Comparison of ENCODE assay signal across 21 cellular contexts in the genomic region with DNA sequence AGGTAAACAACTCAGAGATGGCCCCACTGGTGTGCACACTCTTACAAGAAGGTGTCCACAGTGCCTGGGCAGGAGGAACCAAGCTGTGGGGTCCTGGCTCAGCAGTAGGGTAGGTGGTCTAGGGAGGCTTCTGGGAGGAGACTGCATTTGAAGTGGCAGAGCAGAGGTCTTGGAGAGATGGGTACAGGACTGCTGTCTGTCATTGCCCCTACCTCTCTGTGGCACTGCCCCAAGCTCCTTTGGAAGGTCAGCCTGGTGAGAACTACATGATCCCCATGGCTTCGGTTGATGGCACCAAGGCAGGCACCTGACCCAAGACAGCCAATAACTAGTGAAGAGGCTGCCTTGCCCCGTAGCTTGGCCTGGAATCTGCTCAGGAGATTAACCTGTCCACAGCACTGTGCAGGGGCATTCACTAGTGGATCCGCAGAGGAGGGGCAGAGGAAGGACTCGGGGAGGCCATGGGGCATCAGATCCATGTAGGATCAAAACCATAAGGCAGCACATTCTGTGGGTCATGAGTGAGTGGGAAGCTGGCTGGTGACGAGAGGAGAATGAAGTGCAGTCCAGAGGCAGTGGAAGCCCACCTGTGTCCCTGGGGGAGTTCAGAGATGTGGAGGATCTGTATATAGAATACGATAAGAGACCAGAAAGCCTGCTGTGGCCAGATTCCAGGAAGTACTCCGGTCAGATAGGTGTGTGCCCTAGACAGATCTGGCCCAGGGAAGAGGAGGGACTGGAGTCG.
DNase-seq lines count a peak whose midpoint lies in the region; ATAC-seq, FAIRE-seq and TF ChIP-seq lines count a peak whose summit lies in the region.
"Had no signal": no experiment of that assay in that cellular context is flagged by ENCODE, and none has a peak within 500 bp of the region (broad histone marks: within the 10 kb centered on the region; RNA-seq: fewer than 3 reads in every experiment).

No MANE protein-coding gene starts in this region.

- TF ChIP-seq EP300 in H1 (IDR thresholded peaks at IDR 0.05; ENCODE audit: borderline replicate concordance in 1 of 2, low read depth in 2 of 2, low read length in 2 of 2), result no peak

- no CpG with 5 or more reads among the region's 8 CpGs for WGBS in H9 (ENCODE audit: extremely low coverage, insufficient read length, low lambda C conversion rate)
- 85% methylated on average over 8 of the region's 8 CpGs; no CpG with 5 or more reads in 1 of the 2 experiments for WGBS in H1 (ENCODE audit: extremely low coverage in 1 of 2, insufficient coverage in 1 of 2, insufficient read length in 1 of 2, insufficient replicate concordance in 2 of 2, low coverage in 1 of 2, low lambda C conversion rate in 2 of 2, missing lambda C conversion rate in 1 of 2), 2 experiments
- WGBS in neuronal stem cell (ENCODE audit: extremely low coverage in 2 of 2, insufficient read length in 2 of 2, insufficient replicate concordance in 1 of 2), 2 donors, result no CpG with 5 or more reads among the region's 8 CpGs

- H4K20me1 ChIP-seq in BLaER1, result no peaks in the 10 kb centered on the region
- no peaks in the 10 kb centered on the region for H4K20me1 ChIP-seq in H9 (ENCODE audit: control insufficient read depth, insufficient read depth, insufficient read length)
- H4K20me1 ChIP-seq in H1 (replicated peaks in 1 of 2; ENCODE audit: control insufficient read depth in 1 of 2, insufficient read depth in 2 of 2, low read length in 2 of 2), result no peaks in the 10 kb centered on the region

- POLR2A ChIA-PET in H1 (lab: Charles Lee; ENCODE audit: partially characterized antibody), result no interaction called here

- H2BK5ac ChIP-seq in H9 (ENCODE audit: insufficient read length, low read length), result no peak overlapping the region
- H2BK5ac ChIP-seq in H1 (ENCODE audit: low read depth, low read length), result no peak overlapping the region
- H2BK5ac ChIP-seq in neuronal stem cell (ENCODE audit: low read length), result peak overlapping the region; percentile 43

- H3K4ac ChIP-seq in H9 (ENCODE audit: low read depth, low read length), result no peak overlapping the region
- no peak overlapping the region for H3K4ac ChIP-seq in H1 (replicated peaks; ENCODE audit: insufficient read length, low read depth, low read length)
- H3K4ac ChIP-seq in neuronal stem cell (ENCODE audit: low read length), result no peak overlapping the region

- peaks cover 18 to 21% of the 10 kb centered on the region in 2 experiments for H3K4me1 Mint-ChIP-seq in H9

- no peaks in the 10 kb centered on the region for H3K9me3 ChIP-seq in BLaER1
- H3K9me3 ChIP-seq in H9 (ENCODE audit: control insufficient read depth, low read depth, low read length), result no peaks in the 10 kb centered on the region
- H3K9me3 ChIP-seq in H1 (ENCODE audit: insufficient read depth in 2 of 2, low read depth in 1 of 2, low read length in 1 of 2), result no peaks in the 10 kb centered on the region
- H3K9me3 ChIP-seq in neuronal stem cell (replicated peaks in 1 of 2; ENCODE audit: control insufficient read depth in 2 of 2, insufficient read depth in 1 of 2, low read depth in 1 of 2, low read length in 2 of 2), result peaks cover 0 to 2% of the 10 kb centered on the region in 2 donors
- H3K9me3 ChIP-seq: esophagus squamous epithelium had no signal

- H3K14ac ChIP-seq in H9 (ENCODE audit: insufficient read depth, low read length), result no peak overlapping the region
- H3K14ac ChIP-seq in H1 (ENCODE audit: insufficient read length), result no peak overlapping the region
- no peak overlapping the region for H3K14ac ChIP-seq in neuronal stem cell (ENCODE audit: low read length)

- H3K4me3 ChIP-seq in BLaER1, result no peak overlapping the region
- H3K4me3 ChIP-seq in H1 (ENCODE audit: extremely low read depth in 1 of 4, insufficient read depth in 2 of 4, low read depth in 3 of 4, low read length in 4 of 4), result no peak overlapping the region
- H3K4me3 ChIP-seq in neuronal stem cell (ENCODE audit: low read length in 2 of 2), result no peak overlapping the region

- no peak for TF ChIP-seq POLR2A in H1 (IDR thresholded peaks at IDR 0.05; ENCODE audit: control extremely low read depth in 1 of 2, low read depth in 2 of 2, low read length in 2 of 2)

- no peak overlapping the region for H3T11ph ChIP-seq in H9 (ENCODE audit: low read length)

- H2BK15ac ChIP-seq in H9 (ENCODE audit: low read depth, low read length) (no peak overlapping the region), H1 (ENCODE audit: low read length) (no peak overlapping the region), neuronal stem cell (ENCODE audit: low read length) (no peak overlapping the region)

- ATAC-seq in HG03196 (IDR thresholded peaks at IDR 0.05; ENCODE audit: unreplicated experiment) (no peak), GM19395 (IDR thresholded peaks at IDR 0.05; ENCODE audit: unreplicated experiment) (no peak), HG02678 (IDR thresholded peaks at IDR 0.05; ENCODE audit: unreplicated experiment) (no peak)

- H3K4me1 ChIP-seq in BLaER1 (peaks cover 25% of the 10 kb centered on the region), H9 (ENCODE audit: insufficient read depth, low read length) (no peaks in the 10 kb centered on the region; the same call in 1 of the 2 replicates), H1 (replicated peaks in 1 of 4; ENCODE audit: control insufficient read depth in 3 of 4, insufficient read depth in 4 of 4, low read length in 3 of 4) (peaks cover 0 to 10% (median 4%) of the 10 kb centered on the region in 4 experiments; a peak in 2 of 7 replicates), neuronal stem cell (ENCODE audit: control insufficient read depth in 2 of 2, insufficient read depth in 1 of 2, low read depth in 1 of 2, low read length in 2 of 2) (peaks cover 0 to 1% of the 10 kb centered on the region in 2 donors)

- H2BK12ac ChIP-seq in H9 (ENCODE audit: insufficient read length, low read depth, low read length) (no peak overlapping the region), H1 (ENCODE audit: low read depth, low read length) (no peak overlapping the region), neuronal stem cell (ENCODE audit: low read length) (no peak overlapping the region)

- H2BK20ac ChIP-seq in H9 (ENCODE audit: low read depth, low read length, poor library complexity, severe bottlenecking), result no peak overlapping the region
- no peak overlapping the region for H2BK20ac ChIP-seq in H1 (ENCODE audit: low read length)

- H3K27me3 Mint-ChIP-seq in H9 (ENCODE audit: low read depth), result peaks cover 41% of the 10 kb centered on the region
- H3K27me3 Mint-ChIP-seq: activated naive CD4-positive, alpha-beta T cell treated with anti-CD3 and anti-CD28 coated beads, Interleukin-2, amount 50 U/mL, for 24 hours had no signal

- H2AFZ ChIP-seq in H9 (ENCODE audit: low read length) (no peak overlapping the region), H1 (ENCODE audit: low read length) (no peak overlapping the region), neuronal stem cell (ENCODE audit: low read length) (no peak overlapping the region)

- no peak overlapping the region for H4K91ac ChIP-seq in H9 (ENCODE audit: insufficient read length, low read depth, low read length)
- no peak overlapping the region for H4K91ac ChIP-seq in H1 (replicated peaks; ENCODE audit: insufficient read length, low read length)
- H4K91ac ChIP-seq in neuronal stem cell (ENCODE audit: low read depth, low read length, poor library complexity), result no peak overlapping the region

- H3K36me3 ChIP-seq in BLaER1, result no peaks in the 10 kb centered on the region
- no peaks in the 10 kb centered on the region for H3K36me3 ChIP-seq in H1 (ENCODE audit: control insufficient read depth in 2 of 4, insufficient read depth in 4 of 4, low read length in 3 of 4)
- H3K36me3 ChIP-seq in neuronal stem cell (replicated peaks in 1 of 2; ENCODE audit: control insufficient read depth in 2 of 2, insufficient read depth in 2 of 2, low read length in 2 of 2), result no peaks in the 10 kb centered on the region
- H3K36me3 ChIP-seq: esophagus squamous epithelium had no signal

- H3K9ac ChIP-seq in BLaER1, result no peak overlapping the region
- no peak overlapping the region for H3K9ac ChIP-seq in H9 (ENCODE audit: extremely low read depth, insufficient read length, low read length)
- no peak overlapping the region for H3K9ac ChIP-seq in H1 (replicated peaks in 1 of 4; ENCODE audit: extremely low read depth in 1 of 4, low read depth in 3 of 4, low read length in 3 of 4)
- H3K9ac ChIP-seq in neuronal stem cell (ENCODE audit: low read depth, low read length, poor library complexity), result no peak overlapping the region

- no peaks in the 10 kb centered on the region for H3K23me2 ChIP-seq in H9 (ENCODE audit: insufficient read length, low read depth, low read length, poor library complexity, severe bottlenecking)
- no peaks in the 10 kb centered on the region for H3K23me2 ChIP-seq in H1 (ENCODE audit: low read depth, low read length)

- peak; percentile 13 for DNase-seq in H9
- peak in 1 of 2 experiments; percentile 30 for DNase-seq in H1 (ENCODE audit: low read depth in 1 of 2, low spot score in 2 of 2)
- no peak for DNase-seq in neuronal stem cell (ENCODE audit: low spot score)
- DNase-seq in AG20443 (ENCODE audit: low spot score), result no peak
- DNase-seq: activated CD8-positive, alpha-beta memory T cell treated with anti-CD3 and anti-CD28 coated beads for 24 hours; activated T-cell treated with anti-CD3 and anti-CD28 coated beads, Interleukin-2, amount 50 U/mL, for 48 hours; DND-41; esophagus squamous epithelium; Kasumi-1; mammary epithelial cell; naive B cell; NCI-H1930; NCI-H2227 treated with DMSO at 0.1 percent for 48 hours; T-helper 9 cell had no signal

- H3K18ac ChIP-seq in H9 (ENCODE audit: insufficient read length, low read depth, low read length) (no peak overlapping the region), H1 (ENCODE audit: extremely low read depth, low read length) (no peak overlapping the region; the same call in 1 of the 2 replicates), neuronal stem cell (ENCODE audit: low read length) (no peak overlapping the region)

- H2BK120ac ChIP-seq in H9 (ENCODE audit: low read depth, low read length, poor library complexity, severe bottlenecking), result no peak overlapping the region
- H2BK120ac ChIP-seq in H1 (replicated peaks; ENCODE audit: low read depth, low read length), result no peak overlapping the region
- H2BK120ac ChIP-seq in neuronal stem cell (ENCODE audit: low read depth, low read length), result no peak overlapping the region

- H3K79me2 ChIP-seq in H9 (ENCODE audit: insufficient read depth, low read length) (no peaks in the 10 kb centered on the region), H1 (ENCODE audit: control insufficient read depth in 1 of 2, insufficient read depth in 2 of 2, low read length in 2 of 2) (no peaks in the 10 kb centered on the region)

- H3K56ac ChIP-seq in H9 (ENCODE audit: insufficient read length, low read depth, low read length) (no peak overlapping the region), H1 (replicated peaks; ENCODE audit: insufficient read length, low read depth, low read length) (no peak overlapping the region)

- H4K5ac ChIP-seq in H9 (ENCODE audit: insufficient read length, low read depth, low read length) (no peak overlapping the region), H1 (ENCODE audit: insufficient read length, low read depth, low read length) (no peak overlapping the region)

- TF ChIP-seq RAD21 in H1 (IDR thresholded peaks at IDR 0.05 in 1 of 2, conservative IDR thresholded peaks at IDR 0.05 in 1 of 2; ENCODE audit: low read depth in 2 of 2, low read length in 2 of 2), result no peak

- H4K8ac ChIP-seq in H9 (replicated peaks; ENCODE audit: insufficient read length, low read depth, low read length) (no peak overlapping the region), H1 (ENCODE audit: extremely low read depth, insufficient read depth, low read length) (peak overlapping the region; percentile 35; the same call in 1 of the 2 replicates), neuronal stem cell (ENCODE audit: low read depth, low read length) (no peak overlapping the region)

- H3K27ac Mint-ChIP-seq in H9, result no peak overlapping the region
- H3K27ac Mint-ChIP-seq: activated naive CD4-positive, alpha-beta T cell treated with anti-CD3 and anti-CD28 coated beads, Interleukin-2, amount 50 U/mL, for 24 hours had no signal

- no peak for TF ChIP-seq CTCF in H9 (conservative IDR thresholded peaks at IDR 0.05)
- TF ChIP-seq CTCF in H1 (IDR thresholded peaks at IDR 0.05; ENCODE audit: control extremely low read depth in 1 of 3, insufficient read depth in 1 of 3, low read depth in 1 of 3, low read length in 3 of 3), result no peak

- H3K36me3 Mint-ChIP-seq in H9 (ENCODE audit: insufficient read depth in 1 of 3, low read depth in 3 of 3), result peaks cover 0 to 4% (median 0%) of the 10 kb centered on the region in 3 experiments; a peak in 2 of 7 replicates
- H3K36me3 Mint-ChIP-seq: activated naive CD4-positive, alpha-beta T cell treated with anti-CD3 and anti-CD28 coated beads, Interleukin-2, amount 50 U/mL, for 24 hours; naive B cell had no signal

- FAIRE-seq in H1 (lab: Jason Lieb, UNC), result no peak
- FAIRE-seq: astrocyte, GM12891 had no signal

- H3K9me3 Mint-ChIP-seq in H9, result peaks cover 0 to 4% of the 10 kb centered on the region in 2 experiments; a peak in 2 of 5 replicates
- H3K9me3 Mint-ChIP-seq: activated naive CD4-positive, alpha-beta T cell treated with anti-CD3 and anti-CD28 coated beads, Interleukin-2, amount 50 U/mL, for 24 hours had no signal

- no peak overlapping the region for H3K4me3 Mint-ChIP-seq in H9
- H3K4me3 Mint-ChIP-seq: activated naive CD4-positive, alpha-beta T cell treated with anti-CD3 and anti-CD28 coated beads, Interleukin-2, amount 50 U/mL, for 24 hours; naive B cell had no signal

- H3K27me3 ChIP-seq in BLaER1 (no peaks in the 10 kb centered on the region), H9 (ENCODE audit: insufficient read depth, low read length) (no peaks in the 10 kb centered on the region), H1 (replicated peaks in 1 of 4; ENCODE audit: control insufficient read depth in 3 of 4, extremely low read depth in 1 of 4, insufficient read depth in 3 of 4, low read length in 3 of 4) (peaks cover 0 to 2% (median 0%) of the 10 kb centered on the region in 4 experiments; a peak in 1 of 7 replicates), neuronal stem cell (ENCODE audit: control insufficient read depth in 3 of 3, insufficient read depth in 3 of 3, low read depth in 1 of 3, low read length in 3 of 3) (no peaks in the 10 kb centered on the region)

- H3K27ac ChIP-seq in BLaER1 (no peak overlapping the region), H9 (ENCODE audit: insufficient read length, low read depth, low read length) (no peak overlapping the region), H1 (ENCODE audit: low read depth, low read length) (no peak overlapping the region), neuronal stem cell (replicated peaks; ENCODE audit: low read length) (no peak overlapping the region)
- H3K27ac ChIP-seq: esophagus squamous epithelium had no signal

- no peak overlapping the region for H3K23ac ChIP-seq in H9 (ENCODE audit: insufficient read length, low read depth, low read length)
- H3K23ac ChIP-seq in H1 (ENCODE audit: insufficient read length), result no peak overlapping the region
- no peak overlapping the region for H3K23ac ChIP-seq in neuronal stem cell (ENCODE audit: low read depth, low read length, poor library complexity)

- no peak overlapping the region for H2AK5ac ChIP-seq in H9 (ENCODE audit: insufficient read length, low read length)
- no peak overlapping the region for H2AK5ac ChIP-seq in H1 (ENCODE audit: low read depth, low read length)
- no peak overlapping the region for H2AK5ac ChIP-seq in neuronal stem cell (ENCODE audit: low read depth, low read length)

- H3K4me2 ChIP-seq in BLaER1 (peak overlapping the region; percentile 22), H9 (ENCODE audit: insufficient read depth, insufficient read length, low read length) (no peak overlapping the region), H1 (ENCODE audit: insufficient read depth in 1 of 2, low read depth in 2 of 2, low read length in 2 of 2) (no peak overlapping the region), neuronal stem cell (ENCODE audit: insufficient read depth, low read length, poor library complexity, severe bottlenecking) (no peak overlapping the region)

- no peaks in the 10 kb centered on the region for H3K79me1 ChIP-seq in H9 (ENCODE audit: insufficient read depth, low read depth, low read length, poor library complexity, severe bottlenecking)
- H3K79me1 ChIP-seq in H1 (ENCODE audit: low read depth, low read length), result no peaks in the 10 kb centered on the region
- H3K79me1 ChIP-seq in neuronal stem cell (ENCODE audit: low read depth, low read length), result no peaks in the 10 kb centered on the region

- CTCF ChIA-PET in H1 (lab: Charles Lee; ENCODE audit: partially characterized antibody), result interaction anchor here (1.0 to 3.3 kb wide), 12 partner anchors 9 to 477 kb away, joined by 3 to 15 read pairs (median 3); no protein-coding TSS in a partner anchor
